In genomic region chrX:78514852-78515251, GRCh38 we compare ENCODE assay signal across 8 cellular contexts.
DNase-seq lines count a peak whose midpoint lies in the region; ATAC-seq and TF ChIP-seq lines count a peak whose summit lies in the region.

No MANE protein-coding gene starts in this region.

- no peak for DNase-seq in activated CD4-positive, alpha-beta T cell treated with anti-CD3 and anti-CD28 coated beads, Interleukin-2, amount 10 ng/mL, durations not matched to agents 7 days and 5 days
- no peak for DNase-seq in activated CD4-positive, alpha-beta T cell treated with anti-CD3 and anti-CD28 coated beads for 1 hour
- DNase-seq in Panc1 (ENCODE audit: low read depth, low spot score) (no peak), epithelial cell of prostate (ENCODE audit: low read depth, low spot score) (peak; percentile 40), NK-92 (lab: John Stamatoyannopoulos, UW; ENCODE audit: unreplicated experiment) (no peak)
- DNase-seq in stimulated activated naive B cell treated with anti-CD40 and anti-IgM and Interleukin-4, amounts not matched to agents 10 μg/mL and 1 μg/mL and 100 μg/mL, for 72 hours: no peak

- peak; percentile 4; the same call in 1 of the 2 replicates for TF ChIP-seq CTCF in Panc1 (IDR thresholded peaks at IDR 0.05)

- no peaks in the 10 kb centered on the region for H3K4me1 ChIP-seq in Panc1 (ENCODE audit: control insufficient read depth, insufficient read depth, low read length)

- H3K27ac ChIP-seq in Panc1 (ENCODE audit: low read length) (no peak overlapping the region), epithelial cell of prostate (peak overlapping the region; percentile 36)

- H3K9me3 ChIP-seq in Panc1 (ENCODE audit: control insufficient read depth, insufficient read depth, low read depth, low read length): no peaks in the 10 kb centered on the region

- H3K27me3 ChIP-seq in Panc1 (ENCODE audit: control insufficient read depth, insufficient read depth, low read length): no peaks in the 10 kb centered on the region

- in situ Hi-C loops in Panc1 (cut with HindIII; ENCODE audit: low pct_unique_long_range_greater_than_20kb, low sequenced_read_pairs): no loop called here

- POLR2A ChIA-PET in activated CD4-positive, alpha-beta T cell treated with anti-CD3 and anti-CD28 coated beads, Interleukin-2, amount 10 ng/mL, durations not matched to agents 7 days and 5 days (lab: Charles Lee): no interaction called here
- POLR2A ChIA-PET in Panc1 (lab: Charles Lee): no interaction called here

- peaks cover 24% of the 10 kb centered on the region for H3K9me3 Mint-ChIP-seq in activated CD4-positive, alpha-beta T cell treated with anti-CD3 and anti-CD28 coated beads, Interleukin-2, amount 10 ng/mL, durations not matched to agents 7 days and 5 days
- H3K9me3 Mint-ChIP-seq in stimulated activated naive B cell treated with anti-CD40 and anti-IgM and Interleukin-4, amounts not matched to agents 10 μg/mL and 1 μg/mL and 100 μg/mL, for 72 hours: peaks cover 5 to 6% of the 10 kb centered on the region in 2 donors

- intact Hi-C loops in Panc1 (cut with micrococcal nuclease; ENCODE audit: unreplicated experiment): no loop called here

- no peaks in the 10 kb centered on the region for H3K36me3 ChIP-seq in Panc1 (ENCODE audit: control insufficient read depth, insufficient read depth, low read length)

- peaks cover 47% of the 10 kb centered on the region for H3K4me1 Mint-ChIP-seq in activated CD4-positive, alpha-beta T cell treated with anti-CD3 and anti-CD28 coated beads, Interleukin-2, amount 10 ng/mL, durations not matched to agents 7 days and 5 days
- peaks cover 4 to 38% of the 10 kb centered on the region in 2 donors for H3K4me1 Mint-ChIP-seq in stimulated activated naive B cell treated with anti-CD40 and anti-IgM and Interleukin-4, amounts not matched to agents 10 μg/mL and 1 μg/mL and 100 μg/mL, for 72 hours

- H3K27me3 Mint-ChIP-seq in activated CD4-positive, alpha-beta T cell treated with anti-CD3 and anti-CD28 coated beads, Interleukin-2, amount 10 ng/mL, durations not matched to agents 7 days and 5 days: no peaks in the 10 kb centered on the region
- H3K27me3 Mint-ChIP-seq in stimulated activated naive B cell treated with anti-CD40 and anti-IgM and Interleukin-4, amounts not matched to agents 10 μg/mL and 1 μg/mL and 100 μg/mL, for 72 hours: no peaks in the 10 kb centered on the region

- no TSS peak for BruUV-seq in Panc1 (replicated peaks; lab: Mats Ljungman, UMichigan)

- no peak for ATAC-seq in Panc1
- peak; percentile 66 to 67 for ATAC-seq in stimulated activated naive B cell treated with anti-CD40 and anti-IgM and Interleukin-4, amounts not matched to agents 10 μg/mL and 1 μg/mL and 100 μg/mL, for 72 hours (replicated peaks)
- no peak for ATAC-seq in GM19452 (IDR thresholded peaks at IDR 0.05; ENCODE audit: unreplicated experiment)
- no peak for ATAC-seq in HG02938 (IDR thresholded peaks at IDR 0.05; ENCODE audit: unreplicated experiment)

- CTCF ChIA-PET in activated CD4-positive, alpha-beta T cell treated with anti-CD3 and anti-CD28 coated beads, Interleukin-2, amount 10 ng/mL, durations not matched to agents 7 days and 5 days (lab: Charles Lee): interaction anchor here (1.5 to 1.9 kb wide), 2 partner anchors 10 to 755 kb away, joined by 3 to 6 read pairs; no protein-coding TSS in a partner anchor
- CTCF ChIA-PET in Panc1 (lab: Charles Lee): no interaction called here

- peak overlapping the region; percentile 83 for H3K27ac Mint-ChIP-seq in activated CD4-positive, alpha-beta T cell treated with anti-CD3 and anti-CD28 coated beads, Interleukin-2, amount 10 ng/mL, durations not matched to agents 7 days and 5 days
- peak overlapping the region; percentile 0 for H3K27ac Mint-ChIP-seq in stimulated activated naive B cell treated with anti-CD40 and anti-IgM and Interleukin-4, amounts not matched to agents 10 μg/mL and 1 μg/mL and 100 μg/mL, for 72 hours

- H3K36me3 Mint-ChIP-seq in activated CD4-positive, alpha-beta T cell treated with anti-CD3 and anti-CD28 coated beads, Interleukin-2, amount 10 ng/mL, durations not matched to agents 7 days and 5 days (ENCODE audit: low read depth): peaks cover 21% of the 10 kb centered on the region
- peaks cover 0 to 3% of the 10 kb centered on the region in 2 donors for H3K36me3 Mint-ChIP-seq in stimulated activated naive B cell treated with anti-CD40 and anti-IgM and Interleukin-4, amounts not matched to agents 10 μg/mL and 1 μg/mL and 100 μg/mL, for 72 hours

- no peak overlapping the region for H3K4me3 Mint-ChIP-seq in activated CD4-positive, alpha-beta T cell treated with anti-CD3 and anti-CD28 coated beads, Interleukin-2, amount 10 ng/mL, durations not matched to agents 7 days and 5 days
- H3K4me3 Mint-ChIP-seq in stimulated activated naive B cell treated with anti-CD40 and anti-IgM and Interleukin-4, amounts not matched to agents 10 μg/mL and 1 μg/mL and 100 μg/mL, for 72 hours: no peak overlapping the region

- H3K4me3 ChIP-seq in Panc1 (ENCODE audit: low read depth in 2 of 2, low read length in 2 of 2): no peak overlapping the region

Comparison
In these comparisons a context has a peak if more than half of its experiments do, and no peak if none do; other contexts are left out.
1. ATAC-seq: peak in stimulated activated naive B cell treated with anti-CD40 and anti-IgM and Interleukin-4, amounts not matched to agents 10 μg/mL and 1 μg/mL and 100 μg/mL, for 72 hours (2 of 2); none in Panc1 (single experiment), GM19452 (single experiment) and HG02938 (single experiment).